ENCODE assay signal across 8 cellular contexts in genomic region chr7:99374121-99375064, GRCh38. TPM values are rescaled to one million over a fixed set of nuclear protein-coding genes. Genes with fewer than 3 reads are reported as not detected.
DNase-seq lines count a peak whose midpoint lies in the region; ATAC-seq and TF ChIP-seq lines count a peak whose summit lies in the region.

Gene ARPC1B, plus strand, starts transcription at chr7:99374730. Its CDS starts 10,985 bp downstream, at chr7:99385715.

- no peak for TF ChIP-seq CTCF in right lobe of liver (IDR thresholded peaks at IDR 0.05)

- TF ChIP-seq POLR2A in GM15510 (IDR thresholded peaks at IDR 0.05; ENCODE audit: borderline replicate concordance, extremely low read depth, insufficient read length), result peak; percentile 95
- TF ChIP-seq POLR2A in right lobe of liver (IDR thresholded peaks at IDR 0.05), result peak; percentile 73

- DNase-seq in 8988T (peak; percentile 90), NCI-H2227 treated with DMSO at 0.1 percent for 48 hours (lab: John Stamatoyannopoulos, UW) (peak; percentile 24), dermis blood vessel endothelial cell (peak; percentile 85), right lobe of liver (peak; percentile 87 to 93 (median 90))
- peak; percentile 90 for DNase-seq in activated CD4-positive, alpha-beta T cell treated with anti-CD3 and anti-CD28 coated beads for 48 hours
- peak; percentile 68 to 90 (median 76) for DNase-seq in stimulated activated CD4-positive, alpha-beta T cell treated with anti-CD3 and anti-CD28 coated beads, TNF-alpha, amount 100 ng/mL, for 24 hours (ENCODE audit: low read depth in 3 of 3)

- peaks cover 0 to 29% (median 3%) of the 10 kb centered on the region in 4 donors for H3K4me1 ChIP-seq in right lobe of liver

- H3K36me3 ChIP-seq in right lobe of liver, result no peaks in the 10 kb centered on the region

- no peaks in the 10 kb centered on the region for H3K27me3 ChIP-seq in right lobe of liver

- WGBS in right lobe of liver (ENCODE audit: insufficient coverage, low coverage, low lambda C conversion rate, missing lambda C conversion rate), result 0% methylated on average over 43 of the region's 94 CpGs

- H3K4me3 ChIP-seq in right lobe of liver, result peak within 1 kb of the TSS; percentile 80 to 86 (median 82)

- peak; percentile 56 for ATAC-seq in HG02870 (IDR thresholded peaks at IDR 0.05; ENCODE audit: unreplicated experiment)
- ATAC-seq in right lobe of liver, result peak; percentile 75 to 85 (median 78)

- intact Hi-C loops in right lobe of liver (cut with DNase I), result no loop called here

- H3K9me3 ChIP-seq in right lobe of liver, result no peaks in the 10 kb centered on the region

- H3K27ac ChIP-seq in right lobe of liver, result peak within 1 kb of the TSS; percentile 49 to 89 (median 72)

RNA-seq across cellular contexts. Expression of gene ARPC1B, which starts in this region (rescaled TPM):
- total RNA-seq in dermis blood vessel endothelial cell (464 and 901 TPM in 2 replicates), right lobe of liver (100 to 1,000 TPM in 2 of 6 experiments, 10 to 100 TPM in 4; 24.4 to 197 (median 52.7) TPM)

Comparison
In these comparisons a context has a peak if more than half of its experiments do, and no peak if none do; other contexts are left out.
1. Peak in every context shown above with its lines: DNase-seq, ATAC-seq, H3K4me3 ChIP-seq and H3K27ac ChIP-seq.
2. DNase-seq: peak in every context shown above with its lines; median percentile 90 in 8988T; 90 in activated CD4-positive, alpha-beta T cell treated with anti-CD3 and anti-CD28 coated beads for 48 hours; 90 in right lobe of liver; 85 in dermis blood vessel endothelial cell; 76 in stimulated activated CD4-positive, alpha-beta T cell treated with anti-CD3 and anti-CD28 coated beads, TNF-alpha, amount 100 ng/mL, for 24 hours; 24 in NCI-H2227 treated with DMSO at 0.1 percent for 48 hours.